1 cellular context compared by ENCODE assay signal in genomic region chr17:6491071-6491700, GRCh38.
TF ChIP-seq lines count a peak whose summit lies in the region.

No MANE protein-coding gene starts in this region.

TF ChIP-seq in H1, 55 proteins besides CTCF, POLR2A, EP300 and RAD21:
- TF ChIP-seq JUND (IDR thresholded peaks at IDR 0.05; ENCODE audit: low read length) (no peak), TEAD4 (IDR thresholded peaks at IDR 0.05; ENCODE audit: low read depth, low read length) (no peak), NRF1 (IDR thresholded peaks at IDR 0.05; ENCODE audit: low read depth, low read length) (no peak), TBP (IDR thresholded peaks at IDR 0.05; ENCODE audit: low read depth, low read length) (no peak), POLR2AphosphoS5 (IDR thresholded peaks at IDR 0.05; ENCODE audit: low read depth, low read length) (no peak), KDM1A (IDR thresholded peaks at IDR 0.05; ENCODE audit: borderline replicate concordance, low read length) (no peak), CBX8 (IDR thresholded peaks at IDR 0.05; ENCODE audit: borderline replicate concordance, low read depth, low read length) (no peak), SP4 (IDR thresholded peaks at IDR 0.05; ENCODE audit: low read length) (no peak)
